19 cellular contexts compared by ENCODE assay signal in the genomic region with DNA sequence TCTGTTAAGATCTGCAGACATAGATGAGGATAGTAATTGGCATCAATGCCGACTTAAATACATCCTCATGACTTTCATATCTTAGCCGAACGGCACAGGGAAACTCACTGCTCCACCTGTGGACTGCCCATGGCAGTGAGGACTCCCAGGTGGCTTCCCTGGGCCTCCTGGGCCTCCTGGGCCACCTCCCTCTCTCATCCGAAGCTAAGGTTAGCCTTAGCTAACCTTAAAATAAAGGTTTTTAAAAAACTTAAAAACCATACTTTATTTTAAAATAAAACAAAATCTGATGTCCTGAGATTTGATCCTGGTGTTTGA. TPM values are rescaled to one million over a fixed set of nuclear protein-coding genes. Genes with fewer than 3 reads are reported as not detected.
DNase-seq lines count a peak whose midpoint lies in the region; ATAC-seq and TF ChIP-seq lines count a peak whose summit lies in the region.
"Had no signal": no experiment of that assay in that cellular context is flagged by ENCODE, and none has a peak within 500 bp of the region (broad histone marks: within the 10 kb centered on the region; RNA-seq: fewer than 3 reads in every experiment).

No MANE protein-coding gene starts in this region.

- H3K27me3 ChIP-seq in left ventricle myocardium inferior (ENCODE audit: low read depth) (no peaks in the 10 kb centered on the region), heart left ventricle (no peaks in the 10 kb centered on the region), duodenal mucosa (ENCODE audit: control insufficient read depth in 1 of 2, insufficient read depth in 2 of 2, low read length in 2 of 2) (no peaks in the 10 kb centered on the region), vagina (no peaks in the 10 kb centered on the region)
- H3K27me3 ChIP-seq: BE2C had no signal

- H3K9me3 Mint-ChIP-seq in natural killer cell, result no peaks in the 10 kb centered on the region
- H3K9me3 Mint-ChIP-seq: CD4-positive, CD25-positive, alpha-beta regulatory T cell; H9 had no signal

- no peaks in the 10 kb centered on the region for H3K36me3 Mint-ChIP-seq in natural killer cell
- H3K36me3 Mint-ChIP-seq: CD4-positive, CD25-positive, alpha-beta regulatory T cell had no signal

- peaks cover 18% of the 10 kb centered on the region in 2 donors for H3K27me3 Mint-ChIP-seq in natural killer cell (ENCODE audit: low read depth in 2 of 2)

- no peak overlapping the region for H3K27ac Mint-ChIP-seq in natural killer cell
- H3K27ac Mint-ChIP-seq: CD4-positive, CD25-positive, alpha-beta regulatory T cell; H9 had no signal

- TF ChIP-seq POLR2A in heart left ventricle (IDR thresholded peaks at IDR 0.05), result no peak
- no peak for TF ChIP-seq POLR2A in vagina (IDR thresholded peaks at IDR 0.05)

- no peaks in the 10 kb centered on the region for H3K4me1 Mint-ChIP-seq in natural killer cell
- H3K4me1 Mint-ChIP-seq: CD4-positive, CD25-positive, alpha-beta regulatory T cell had no signal

- 45 to 52% (median 49%) methylated on average over 4 of the region's 4 CpGs for WGBS in heart left ventricle, 4 donors

- H3K4me1 ChIP-seq in left ventricle myocardium inferior, result peaks cover 36% of the 10 kb centered on the region
- peaks cover 0 to 38% (median 8%) of the 10 kb centered on the region in 12 donors for H3K4me1 ChIP-seq in heart left ventricle
- peaks cover 35 to 42% of the 10 kb centered on the region in 2 donors for H3K4me1 ChIP-seq in duodenal mucosa (ENCODE audit: control insufficient read depth in 1 of 2, insufficient read depth in 2 of 2, low read length in 2 of 2)
- H3K4me1 ChIP-seq in mucosa of descending colon (ENCODE audit: low read depth), result peaks cover 9% of the 10 kb centered on the region
- peaks cover 8% of the 10 kb centered on the region for H3K4me1 ChIP-seq in vagina

- H3K4me3 ChIP-seq in left ventricle myocardium inferior, result no peak overlapping the region
- no peak overlapping the region for H3K4me3 ChIP-seq in heart left ventricle
- peak overlapping the region in 1 of 2 donors; percentile 48 for H3K4me3 ChIP-seq in duodenal mucosa (ENCODE audit: low read depth in 1 of 2, low read length in 2 of 2)
- no peak overlapping the region for H3K4me3 ChIP-seq in mucosa of descending colon
- H3K4me3 ChIP-seq in vagina, result no peak overlapping the region

- peak overlapping the region; percentile 62 for H3K27ac ChIP-seq in left ventricle myocardium inferior (replicated peaks)
- peak overlapping the region in 2 of 12 donors; percentile 34 to 46 for H3K27ac ChIP-seq in heart left ventricle
- H3K27ac ChIP-seq in duodenal mucosa (ENCODE audit: low read depth, low read length), result peak overlapping the region; percentile 55
- H3K27ac ChIP-seq in vagina, result peak overlapping the region; percentile 40
- H3K27ac ChIP-seq: RWPE1 had no signal

- H3K36me3 ChIP-seq in left ventricle myocardium inferior (no peaks in the 10 kb centered on the region), heart left ventricle (no peaks in the 10 kb centered on the region), duodenal mucosa (ENCODE audit: control insufficient read depth in 1 of 2, insufficient read depth in 2 of 2, low read length in 2 of 2) (no peaks in the 10 kb centered on the region), mucosa of descending colon (ENCODE audit: low read depth) (no peaks in the 10 kb centered on the region), vagina (no peaks in the 10 kb centered on the region)
- H3K36me3 ChIP-seq: BE2C had no signal

- TF ChIP-seq CTCF in left ventricle myocardium inferior (IDR thresholded peaks at IDR 0.05; ENCODE audit: borderline replicate concordance) (no peak), heart left ventricle (IDR thresholded peaks at IDR 0.05) (no peak), mucosa of descending colon (IDR thresholded peaks at IDR 0.05) (no peak), vagina (IDR thresholded peaks at IDR 0.05) (no peak), natural killer cell (IDR thresholded peaks at IDR 0.05) (no peak)

- intact Hi-C loops in left ventricle myocardium inferior (cut with micrococcal nuclease) (no loop called here), heart left ventricle (cut with DNase I) (loop anchor here in 3 of 10 donors (5.0 kb wide), 2 partner anchors 37 to 42 kb away; a partner anchor contains a TSS), mucosa of descending colon (cut with DNase I, micrococcal nuclease) (no loop called here), vagina (cut with DNase I) (no loop called here), natural killer cell (cut with micrococcal nuclease) (no loop called here)

- H3K9me3 ChIP-seq in left ventricle myocardium inferior (replicated peaks) (no peaks in the 10 kb centered on the region), heart left ventricle (no peaks in the 10 kb centered on the region), duodenal mucosa (ENCODE audit: control insufficient read depth in 1 of 2, low read length in 2 of 2) (no peaks in the 10 kb centered on the region), mucosa of descending colon (no peaks in the 10 kb centered on the region), vagina (no peaks in the 10 kb centered on the region)
- H3K9me3 ChIP-seq: BE2C had no signal

- ATAC-seq in heart left ventricle, result no peak
- ATAC-seq in mucosa of descending colon, result peak; percentile 5
- ATAC-seq in GM19023 (IDR thresholded peaks at IDR 0.05; ENCODE audit: unreplicated experiment), result no peak
- ATAC-seq in natural killer cell, result no peak

- H3K4me3 Mint-ChIP-seq in natural killer cell, result no peak overlapping the region
- H3K4me3 Mint-ChIP-seq: CD4-positive, CD25-positive, alpha-beta regulatory T cell; H9 had no signal

- H3K9ac ChIP-seq in duodenal mucosa (ENCODE audit: low read depth in 1 of 2, low read length in 2 of 2), result peak overlapping the region in 1 of 2 donors; percentile 20

- DNase-seq in left ventricle myocardium inferior (no peak), heart left ventricle (no peak), mucosa of descending colon (no peak), vagina (ENCODE audit: extremely low spot score in 2 of 2) (no peak), DMS153 treated with DMSO at 0.1 percent for 48 hours (lab: John Stamatoyannopoulos, UW; ENCODE audit: unreplicated experiment) (no peak), natural killer cell (no peak)
- DNase-seq: CD4-positive, CD25-positive, alpha-beta regulatory T cell; COR-L47; DMS 273 treated with DMSO at 0.1 percent for 48 hours; GF-D8; H9; NCI-H1417 treated with DMSO at 0.1 percent for 48 hours; NCI-H1930; NCI-H345; NCI-H524 treated with DMSO at 0.1 percent for 48 hours had no signal

RNA-seq across cellular contexts. Expression of a gene that starts 38.1 kb away (rescaled TPM):
- total RNA-seq in left ventricle myocardium inferior (12.1 TPM), heart left ventricle (10 to 100 TPM in 5 of 9 donors, 1 to 10 TPM in 4; 4.5 to 39.8 (median 11.4) TPM), mucosa of descending colon (10 to 100 TPM; 21.5 to 42.9 (median 41.8) TPM), vagina (144 TPM), natural killer cell (not detected)
- polyA plus RNA-seq in heart left ventricle, result 10 to 100 TPM in 1 of 2 donors, 1 to 10 TPM in 1; 6.7 to 11.2 TPM
- total RNA-seq: CD4-positive, CD25-positive, alpha-beta regulatory T cell had no signal
- polyA plus RNA-seq: CD4-positive, CD25-positive, alpha-beta regulatory T cell had no signal

Comparison
In these comparisons a context has a peak if more than half of its experiments do, and no peak if none do; other contexts are left out.
1. RNA of a gene that starts 38.1 kb away (total RNA-seq): 144 TPM in vagina (single experiment), 21.5 to 42.9 TPM in mucosa of descending colon, 12.1 TPM in left ventricle myocardium inferior (single experiment) and 4.5 to 39.8 TPM in heart left ventricle; not detected in natural killer cell; every median in the first group is over 4 times any median in the second.